In genomic region chr21:38355353-38355752, GRCh38 we compare ENCODE assay signal across 3 cellular contexts.
"Had no signal": no experiment of that assay in that cellular context is flagged by ENCODE, and none has a peak within 500 bp of the region (broad histone marks: within the 10 kb centered on the region; RNA-seq: fewer than 3 reads in every experiment).

No MANE protein-coding gene starts in this region.

- H3K36me3 ChIP-seq: adrenal gland had no signal

- DNase-seq: NCI-H1436 treated with DMSO at 0.1 percent for 48 hours, NCI-H2081 treated with DMSO at 0.1 percent for 48 hours had no signal

- H3K27me3 ChIP-seq: adrenal gland had no signal

- H3K9me3 ChIP-seq: adrenal gland had no signal

- H3K27ac ChIP-seq: adrenal gland had no signal

- H3K4me1 ChIP-seq: adrenal gland had no signal

- H3K4me3 ChIP-seq: adrenal gland had no signal
